In the genomic region with DNA sequence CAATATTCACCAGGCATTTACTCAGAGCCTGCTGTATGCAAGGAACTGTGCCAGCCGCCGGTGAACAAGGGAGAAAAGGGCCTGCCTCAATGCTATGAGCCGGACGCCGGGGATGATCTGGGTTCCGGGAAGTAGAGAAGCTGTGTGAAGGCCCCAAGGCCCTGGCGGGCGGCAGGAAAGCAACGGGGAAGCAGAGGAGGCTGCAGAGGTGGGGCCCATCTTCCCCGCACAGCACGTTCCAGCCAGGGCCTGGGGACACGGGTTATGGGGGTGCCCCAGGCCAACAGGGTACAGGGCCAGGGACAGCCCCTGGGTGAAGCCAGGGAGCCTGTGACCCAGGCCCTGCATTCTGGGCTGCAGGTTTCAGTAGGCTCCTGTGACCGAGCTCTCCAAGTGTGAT, we compare ENCODE assay signal across 1 cellular context.
TF ChIP-seq lines count a peak whose summit lies in the region.

No MANE protein-coding gene starts in this region.

TF ChIP-seq in WTC11, 78 proteins besides CTCF, POLR2A, EP300 and RAD21 (continued from another document):
- TF ChIP-seq, protein P1, sequence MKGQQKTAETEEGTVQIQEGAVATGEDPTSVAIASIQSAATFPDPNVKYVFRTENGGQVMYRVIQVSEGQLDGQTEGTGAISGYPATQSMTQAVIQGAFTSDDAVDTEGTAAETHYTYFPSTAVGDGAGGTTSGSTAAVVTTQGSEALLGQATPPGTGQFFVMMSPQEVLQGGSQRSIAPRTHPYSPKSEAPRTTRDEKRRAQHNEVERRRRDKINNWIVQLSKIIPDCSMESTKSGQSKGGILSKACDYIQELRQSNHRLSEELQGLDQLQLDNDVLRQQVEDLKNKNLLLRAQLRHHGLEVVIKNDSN (CRISPR knock-in tag; IDR thresholded peaks at IDR 0.05): no peak
- TF ChIP-seq SMAD3 (CRISPR knock-in tag; IDR thresholded peaks at IDR 0.05; ENCODE audit: borderline replicate concordance): no peak
- TF ChIP-seq E2F1 (CRISPR knock-in tag; IDR thresholded peaks at IDR 0.05): no peak
- no peak for TF ChIP-seq IRF1 (CRISPR knock-in tag; IDR thresholded peaks at IDR 0.05)
- no peak for TF ChIP-seq RELA (CRISPR knock-in tag; IDR thresholded peaks at IDR 0.05; ENCODE audit: borderline replicate concordance)
